ENCODE assay signal across 8 cellular contexts in genomic region chr6:62150048-62150663, GRCh38.
A peak's percentile ranks its signal among the peaks of the same experiment; 100 is the strongest.
DNase-seq lines count a peak whose midpoint lies in the region; ATAC-seq and TF ChIP-seq lines count a peak whose summit lies in the region.

No MANE protein-coding gene starts in this region.

- peak; percentile 7 for DNase-seq in NCI-H1436 (lab: John Stamatoyannopoulos, UW)
- no peak for DNase-seq in NCI-H1436 treated with DMSO at 0.1 percent for 48 hours (lab: John Stamatoyannopoulos, UW)
- peak; percentile 16 for DNase-seq in HuH-7 (ENCODE audit: low spot score)
- DNase-seq in SIG-M5 treated with dmso at 0.1 percent for 504 hours (lab: John Stamatoyannopoulos, UW; ENCODE audit: unreplicated experiment): peak; percentile 29
- peak in 1 of 2 donors; percentile 4 for DNase-seq in foreskin fibroblast
- peak; percentile 78 for DNase-seq in superior temporal gyrus (ENCODE audit: extremely low spot score)
- DNase-seq in stimulated activated CD8-positive, alpha-beta memory T cell treated with anti-CD3 and anti-CD28 coated beads, Interleukin-4, amount 100 ng/mL, for 48 hours: no peak

- H3K4me3 ChIP-seq in foreskin fibroblast (ENCODE audit: low read depth in 1 of 2, low read length in 2 of 2): no peak overlapping the region

- TF ChIP-seq CTCF in foreskin fibroblast (IDR thresholded peaks at IDR 0.05; ENCODE audit: low read depth, low read length): peak; percentile 47

- ATAC-seq in GM21528 (IDR thresholded peaks at IDR 0.05; ENCODE audit: low FRiP score, unreplicated experiment): peak; percentile 72

Comparison
In these comparisons a context has a peak if more than half of its experiments do, and no peak if none do; other contexts are left out.
1. DNase-seq: peak in NCI-H1436 (single experiment), HuH-7 (single experiment), SIG-M5 treated with dmso at 0.1 percent for 504 hours (single experiment) and superior temporal gyrus (single experiment); none in NCI-H1436 treated with DMSO at 0.1 percent for 48 hours (single experiment) and stimulated activated CD8-positive, alpha-beta memory T cell treated with anti-CD3 and anti-CD28 coated beads, Interleukin-4, amount 100 ng/mL, for 48 hours (single experiment).